ENCODE assay signal across 18 cellular contexts in genomic region chr4:137647375-137647774, GRCh38.
DNase-seq lines count a peak whose midpoint lies in the region; ATAC-seq and TF ChIP-seq lines count a peak whose summit lies in the region.
"Had no signal": no experiment of that assay in that cellular context is flagged by ENCODE, and none has a peak within 500 bp of the region (broad histone marks: within the 10 kb centered on the region; RNA-seq: fewer than 3 reads in every experiment).

No MANE protein-coding gene starts in this region.

- H3K4me3 ChIP-seq in PC-3 (ENCODE audit: low read length), result no peak overlapping the region
- H3K4me3 ChIP-seq: cardiac muscle cell, SJCRH30 had no signal

- H3K36me3 ChIP-seq in PC-3 (ENCODE audit: low read depth, low read length), result no peaks in the 10 kb centered on the region
- H3K36me3 ChIP-seq: cardiac muscle cell, SJCRH30 had no signal

- no peaks in the 10 kb centered on the region for H3K9me3 ChIP-seq in PC-3 (ENCODE audit: low read length)
- H3K9me3 ChIP-seq: SJCRH30 had no signal

- H3K27ac Mint-ChIP-seq in stimulated activated naive CD8-positive, alpha-beta T cell treated with anti-CD3 and anti-CD28 coated beads, Interleukin-15, amount 100 ng/mL, for 72 hours, result no peak overlapping the region
- H3K27ac Mint-ChIP-seq: activated T-helper 17 cell treated with anti-CD3 and anti-CD28 coated beads, Interleukin-2, amount 50 U/mL, for 72 hours; CD8-positive, alpha-beta T cell; stimulated activated naive CD8-positive, alpha-beta T cell treated with anti-CD3 and anti-CD28 coated beads, Interleukin-15, Interleukin-2, amounts not matched to agents 100 ng/mL and 50 ng/mL, for 24 hours had no signal

- BruUV-seq in PC-3 (replicated peaks; lab: Mats Ljungman, UMichigan), result no TSS peak

- no peak overlapping the region for H2AFZ ChIP-seq in PC-3 (ENCODE audit: low read length)
- H2AFZ ChIP-seq: parathyroid adenoma had no signal

- POLR2A ChIA-PET in PC-3 (lab: Charles Lee; ENCODE audit: unreplicated experiment), result no interaction called here

- DNase-seq in PC-3 (peak; percentile 9), activated T-cell treated with anti-CD3 and anti-CD28 coated beads for 4 hours (no peak), NCI-H146 treated with DMSO at 0.1 percent for 48 hours (lab: John Stamatoyannopoulos, UW; ENCODE audit: unreplicated experiment) (no peak), GM19240 (ENCODE audit: insufficient read length, low spot score) (no peak)
- no peak for DNase-seq in stimulated activated naive CD8-positive, alpha-beta T cell treated with anti-CD3 and anti-CD28 coated beads, Interleukin-15, amount 100 ng/mL, for 72 hours
- DNase-seq: CD8-positive, alpha-beta T cell; erythroblast; hypothalamus; NCI-H526 treated with DMSO at 0.1 percent for 48 hours; SJCRH30; stimulated activated CD4-positive, alpha-beta T cell treated with anti-CD3 and anti-CD28 coated beads, Interleukin-2, amount 100 ng/mL, for 48 hours had no signal

- CTCF ChIA-PET in PC-3 (lab: Charles Lee), result interaction anchor here (0.6 kb wide), 1 partner anchor 255 kb away, joined by 3 read pairs; no protein-coding TSS in a partner anchor

- H3K9me3 Mint-ChIP-seq in stimulated activated naive CD8-positive, alpha-beta T cell treated with anti-CD3 and anti-CD28 coated beads, Interleukin-15, amount 100 ng/mL, for 72 hours, result peaks cover 0 to 9% of the 10 kb centered on the region in 2 donors
- H3K9me3 Mint-ChIP-seq: activated T-helper 17 cell treated with anti-CD3 and anti-CD28 coated beads, Interleukin-2, amount 50 U/mL, for 72 hours; stimulated activated naive CD8-positive, alpha-beta T cell treated with anti-CD3 and anti-CD28 coated beads, Interleukin-15, Interleukin-2, amounts not matched to agents 100 ng/mL and 50 ng/mL, for 24 hours had no signal

- no peaks in the 10 kb centered on the region for H3K9me2 ChIP-seq in PC-3 (replicated peaks; ENCODE audit: low read length)

- TF ChIP-seq CTCF in PC-3 (conservative IDR thresholded peaks at IDR 0.05; ENCODE audit: low read depth, low read length), result no peak

- peak overlapping the region; percentile 82 for H3K27ac ChIP-seq in PC-3 (ENCODE audit: low read length)
- H3K27ac ChIP-seq: cardiac muscle cell, parathyroid adenoma, SJCRH30 had no signal

- H3K4me1 ChIP-seq in PC-3 (ENCODE audit: insufficient read depth, low read length), result peaks cover 50% of the 10 kb centered on the region
- H3K4me1 ChIP-seq: parathyroid adenoma, SJCRH30 had no signal

- H3K79me2 ChIP-seq in PC-3 (ENCODE audit: low read length), result no peaks in the 10 kb centered on the region
- H3K79me2 ChIP-seq: parathyroid adenoma had no signal

- H3K4me2 ChIP-seq in PC-3 (ENCODE audit: low read length), result peak overlapping the region; percentile 80

- no peaks in the 10 kb centered on the region for H3K27me3 Mint-ChIP-seq in stimulated activated naive CD8-positive, alpha-beta T cell treated with anti-CD3 and anti-CD28 coated beads, Interleukin-15, amount 100 ng/mL, for 72 hours
- H3K27me3 Mint-ChIP-seq: activated T-helper 17 cell treated with anti-CD3 and anti-CD28 coated beads, Interleukin-2, amount 50 U/mL, for 72 hours; stimulated activated naive CD8-positive, alpha-beta T cell treated with anti-CD3 and anti-CD28 coated beads, Interleukin-15, Interleukin-2, amounts not matched to agents 100 ng/mL and 50 ng/mL, for 24 hours had no signal

- no peaks in the 10 kb centered on the region for H3F3A ChIP-seq in PC-3 (ENCODE audit: low read length, unreplicated experiment)

- H4K20me1 ChIP-seq in PC-3 (ENCODE audit: low read length), result no peaks in the 10 kb centered on the region

- H3K4me1 Mint-ChIP-seq in stimulated activated naive CD8-positive, alpha-beta T cell treated with anti-CD3 and anti-CD28 coated beads, Interleukin-15, amount 100 ng/mL, for 72 hours, result no peaks in the 10 kb centered on the region
- H3K4me1 Mint-ChIP-seq: activated T-helper 17 cell treated with anti-CD3 and anti-CD28 coated beads, Interleukin-2, amount 50 U/mL, for 72 hours had no signal

- H3K9ac ChIP-seq in PC-3 (ENCODE audit: low read length), result peak overlapping the region; percentile 25; the same call in 1 of the 2 replicates
- H3K9ac ChIP-seq: parathyroid adenoma had no signal

- H3K4me3 Mint-ChIP-seq in stimulated activated naive CD8-positive, alpha-beta T cell treated with anti-CD3 and anti-CD28 coated beads, Interleukin-15, amount 100 ng/mL, for 72 hours, result no peak overlapping the region
- H3K4me3 Mint-ChIP-seq: activated T-helper 17 cell treated with anti-CD3 and anti-CD28 coated beads, Interleukin-2, amount 50 U/mL, for 72 hours; CD8-positive, alpha-beta T cell; stimulated activated naive CD8-positive, alpha-beta T cell treated with anti-CD3 and anti-CD28 coated beads, Interleukin-15, Interleukin-2, amounts not matched to agents 100 ng/mL and 50 ng/mL, for 24 hours had no signal

- ATAC-seq in GM18907 (IDR thresholded peaks at IDR 0.05; ENCODE audit: unreplicated experiment), result peak; percentile 89
- peak; percentile 70 for ATAC-seq in GM21619 (IDR thresholded peaks at IDR 0.05; ENCODE audit: unreplicated experiment)
- peak; percentile 82 for ATAC-seq in HG03103 (IDR thresholded peaks at IDR 0.05; ENCODE audit: low read depth, unreplicated experiment)
- no peak for ATAC-seq in PC-3
- ATAC-seq in stimulated activated naive CD8-positive, alpha-beta T cell treated with anti-CD3 and anti-CD28 coated beads, Interleukin-15, amount 100 ng/mL, for 72 hours, result no peak
- ATAC-seq: activated T-helper 17 cell treated with anti-CD3 and anti-CD28 coated beads, Interleukin-2, amount 50 U/mL, for 72 hours; CD8-positive, alpha-beta T cell had no signal

- H3K27me3 ChIP-seq in PC-3 (ENCODE audit: low read length), result no peaks in the 10 kb centered on the region
- H3K27me3 ChIP-seq: cardiac muscle cell, SJCRH30 had no signal

- intact Hi-C loops in PC-3 (cut with micrococcal nuclease), result loop anchor here (5.0 kb wide), 1 partner anchor 365 kb away; no protein-coding TSS in a partner anchor

Comparison
In these comparisons a context has a peak if more than half of its experiments do, and no peak if none do; other contexts are left out.
1. ATAC-seq: peak in GM18907 (single experiment), GM21619 (single experiment) and HG03103 (single experiment); none in PC-3 (single experiment) and stimulated activated naive CD8-positive, alpha-beta T cell treated with anti-CD3 and anti-CD28 coated beads, Interleukin-15, amount 100 ng/mL, for 72 hours (single experiment).